ENCODE assay signal across 12 cellular contexts in genomic region chr7:114481995-114482394, GRCh38.
DNase-seq lines count a peak whose midpoint lies in the region; ATAC-seq and TF ChIP-seq lines count a peak whose summit lies in the region.
"Had no signal": no experiment of that assay in that cellular context is flagged by ENCODE, and none has a peak within 500 bp of the region (broad histone marks: within the 10 kb centered on the region; RNA-seq: fewer than 3 reads in every experiment).

No MANE protein-coding gene starts in this region.

- peaks cover 13% of the 10 kb centered on the region for H3K4me1 Mint-ChIP-seq in mesothelial cell of epicardium

- no peak overlapping the region for H3K4me3 Mint-ChIP-seq in mesothelial cell of epicardium
- H3K4me3 Mint-ChIP-seq: type B pancreatic cell had no signal

- H3K36me3 Mint-ChIP-seq in mesothelial cell of epicardium, result peaks cover 5% of the 10 kb centered on the region
- H3K36me3 Mint-ChIP-seq: type B pancreatic cell had no signal

- ATAC-seq in HG03039 (IDR thresholded peaks at IDR 0.05; ENCODE audit: unreplicated experiment) (no peak), HG02852 (IDR thresholded peaks at IDR 0.05; ENCODE audit: unreplicated experiment) (no peak)

- no peaks in the 10 kb centered on the region for H3K27me3 Mint-ChIP-seq in mesothelial cell of epicardium (ENCODE audit: low read depth)
- H3K27me3 Mint-ChIP-seq: type B pancreatic cell had no signal

- TF ChIP-seq CTCF in cardiac fibroblast (IDR thresholded peaks at IDR 0.05; ENCODE audit: low read depth, low read length) (no peak), mesothelial cell of epicardium (IDR thresholded peaks at IDR 0.05; ENCODE audit: unreplicated experiment) (no peak)

- peaks cover 16% of the 10 kb centered on the region for H3K9me3 Mint-ChIP-seq in mesothelial cell of epicardium
- H3K9me3 Mint-ChIP-seq: type B pancreatic cell had no signal

- DNase-seq in LHCN-M2 (ENCODE audit: low read depth) (peak; percentile 7), NCI-H226 (peak; percentile 64), cardiac fibroblast (ENCODE audit: low read depth in 2 of 2) (peak; percentile 19 to 65), mesothelial cell of epicardium (ENCODE audit: low spot score in 2 of 2, unreplicated experiment in 2 of 2) (no peak)
- DNase-seq in stimulated activated CD4-positive, alpha-beta T cell treated with anti-CD3 and anti-CD28 coated beads, Interleukin-15, amount 100 ng/mL, for 24 hours, result no peak
- no peak for DNase-seq in central memory CD4-positive, alpha-beta T cell
- DNase-seq: amniotic stem cell, mesendoderm, MM.1S had no signal

- H3K4me3 ChIP-seq in cardiac fibroblast (replicated peaks in 1 of 2; ENCODE audit: low read depth in 2 of 2, low read length in 2 of 2), result no peak overlapping the region

- H3K27ac Mint-ChIP-seq in mesothelial cell of epicardium, result peak overlapping the region; percentile 14
- H3K27ac Mint-ChIP-seq: type B pancreatic cell had no signal

Comparison
In these comparisons a context has a peak if more than half of its experiments do, and no peak if none do; other contexts are left out.
1. DNase-seq: peak in LHCN-M2 (single experiment), NCI-H226 (single experiment) and cardiac fibroblast (2 of 2); none in mesothelial cell of epicardium (0 of 2), stimulated activated CD4-positive, alpha-beta T cell treated with anti-CD3 and anti-CD28 coated beads, Interleukin-15, amount 100 ng/mL, for 24 hours (single experiment) and central memory CD4-positive, alpha-beta T cell (single experiment).